Comparison of ENCODE assay signal across 23 cellular contexts in the genomic region with DNA sequence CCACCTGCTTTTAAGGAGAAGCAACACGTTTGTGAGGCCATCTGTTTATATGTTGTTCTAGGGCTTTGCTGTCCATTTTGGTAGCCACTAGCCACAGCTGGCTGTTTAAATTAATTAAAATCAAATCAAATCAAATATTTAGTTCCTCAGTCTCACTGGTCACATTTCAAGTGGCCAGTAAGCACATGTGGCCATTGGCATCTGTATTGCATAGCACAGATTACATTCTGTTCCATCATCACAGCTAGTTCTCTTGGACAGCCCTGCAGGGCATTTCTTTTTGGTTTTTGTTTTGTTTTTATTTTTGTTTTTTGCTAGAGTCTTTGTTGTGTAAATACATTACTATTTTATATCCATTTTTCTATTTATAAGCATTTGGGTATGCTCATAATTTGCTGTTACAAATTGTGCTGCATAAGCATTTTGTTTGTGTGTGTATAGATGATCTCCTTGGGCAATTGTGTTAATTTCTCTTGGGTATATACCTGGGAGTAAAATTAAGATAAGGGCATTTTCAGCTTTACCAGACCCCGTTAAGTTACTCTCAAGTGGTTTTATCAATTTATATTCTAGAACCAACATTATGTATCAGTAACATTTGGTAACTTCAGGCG. TPM values are rescaled to one million over a fixed set of nuclear protein-coding genes. Genes with fewer than 3 reads are reported as not detected.
DNase-seq lines count a peak whose midpoint lies in the region; ATAC-seq, FAIRE-seq and TF ChIP-seq lines count a peak whose summit lies in the region.
"Had no signal": no experiment of that assay in that cellular context is flagged by ENCODE, and none has a peak within 500 bp of the region (broad histone marks: within the 10 kb centered on the region; RNA-seq: fewer than 3 reads in every experiment).

No MANE protein-coding gene starts in this region.

- 53% methylated on average over 3 of the region's 3 CpGs for WGBS in K562 (ENCODE audit: insufficient coverage, low coverage, missing lambda C conversion rate)
- WGBS in gastroesophageal sphincter (ENCODE audit: low coverage in 1 of 2), 2 donors, result 42 to 58% methylated on average over 3 of the region's 3 CpGs
- 78 to 84% (median 82%) methylated on average over 3 of the region's 3 CpGs for WGBS in heart left ventricle, 4 donors

- H3K9me1 ChIP-seq in K562 (ENCODE audit: control insufficient read depth, insufficient read depth, low read length), result no peaks in the 10 kb centered on the region

- ATAC-seq in K562 (no peak), gastroesophageal sphincter (no peak), heart left ventricle (no peak)
- ATAC-seq: esophagus mucosa; HCT116; stimulated activated naive CD8-positive, alpha-beta T cell treated with anti-CD3 and anti-CD28 coated beads, Interleukin-15, amount 100 ng/mL, for 72 hours; WTC11 had no signal

- H3K27ac ChIP-seq in K562 (ENCODE audit: extremely low read depth, low read depth, low read length) (no peak overlapping the region), gastroesophageal sphincter (peak overlapping the region in 3 of 4 donors; percentile 39 to 46 (median 44)), heart left ventricle (peak overlapping the region in 3 of 12 donors; percentile 6 to 8 (median 6))
- H3K27ac ChIP-seq: ascending aorta, KMS-11, tibial nerve had no signal

- peaks cover 76% of the 10 kb centered on the region for H3K36me3 ChIP-seq in K562 (ENCODE audit: control insufficient read depth, insufficient read depth, low read length)
- H3K36me3 ChIP-seq in gastroesophageal sphincter, result peaks cover 0 to 25% of the 10 kb centered on the region in 2 donors
- peaks cover 0 to 30% (median 15%) of the 10 kb centered on the region in 9 donors for H3K36me3 ChIP-seq in heart left ventricle

- no peak for FAIRE-seq in K562 (lab: Jason Lieb, UNC)

- H2AFZ ChIP-seq in K562 (ENCODE audit: low read depth, low read length), result no peak overlapping the region

- H3K9ac ChIP-seq in K562 (ENCODE audit: insufficient read depth in 1 of 2, low read depth in 2 of 2, low read length in 2 of 2), result no peak overlapping the region
- H3K9ac ChIP-seq: KMS-11 had no signal

- no peak for TF ChIP-seq CTCF in K562 (IDR thresholded peaks at IDR 0.05 in 2 of 3, conservative IDR thresholded peaks at IDR 0.05 in 1 of 3; ENCODE audit: insufficient read depth in 2 of 3, low read depth in 1 of 3, low read length in 3 of 3)
- no peak for TF ChIP-seq CTCF in gastroesophageal sphincter (IDR thresholded peaks at IDR 0.05)
- no peak for TF ChIP-seq CTCF in heart left ventricle (IDR thresholded peaks at IDR 0.05)
- TF ChIP-seq CTCF in GM20000 (IDR thresholded peaks at IDR 0.05; ENCODE audit: extremely low read depth, missing control alignments), result no peak

- TF ChIP-seq RAD21 in K562 (CRISPR knock-in tag; conservative IDR thresholded peaks at IDR 0.05 in 1 of 2, IDR thresholded peaks at IDR 0.05 in 1 of 2), result no peak

- CTCF ChIA-PET in K562 (lab: Yijun Ruan, JAX; ENCODE audit: low intra/inter-chr PET ratio), result no interaction called here

- H3K4me3 ChIP-seq in K562 (no peak overlapping the region), gastroesophageal sphincter (no peak overlapping the region), heart left ventricle (no peak overlapping the region)
- H3K4me3 ChIP-seq: ascending aorta, tibial nerve had no signal

- intact Hi-C loops in K562 (cut with micrococcal nuclease), result no loop called here
- intact Hi-C loops in heart left ventricle (cut with DNase I), result no loop called here

- TF ChIP-seq EP300 in K562 (IDR thresholded peaks at IDR 0.05; ENCODE audit: low read length) (no peak), gastroesophageal sphincter (IDR thresholded peaks at IDR 0.05) (no peak)

- H4K20me1 ChIP-seq in K562 (replicated peaks; ENCODE audit: control insufficient read depth, insufficient read depth, low read length), result no peaks in the 10 kb centered on the region

- in situ Hi-C loops in K562 (cut with MboI), result no loop called here

- no peak overlapping the region for H3K4me2 ChIP-seq in K562 (ENCODE audit: insufficient read depth, low read length)
- H3K4me2 ChIP-seq: KMS-11 had no signal

- no TSS peak for BruUV-seq in K562 (replicated peaks; lab: Mats Ljungman, UMichigan)

- H3K79me2 ChIP-seq in K562 (ENCODE audit: control insufficient read depth, insufficient read depth, low read length), result peaks cover 31% of the 10 kb centered on the region

- TF ChIP-seq POLR2A in K562 (conservative IDR thresholded peaks at IDR 0.05) (no peak), gastroesophageal sphincter (IDR thresholded peaks at IDR 0.05) (no peak), heart left ventricle (IDR thresholded peaks at IDR 0.05) (no peak)

- peak; percentile 71 for DNase-seq in AG20443 (ENCODE audit: low spot score)
- DNase-seq in EL, result peak; percentile 33
- DNase-seq in K562 (ENCODE audit: extremely low read depth in 1 of 4, low spot score in 3 of 4), result no peak
- DNase-seq in NCI-H345 treated with DMSO at 0.1 percent for 48 hours (lab: John Stamatoyannopoulos, UW; ENCODE audit: unreplicated experiment), result no peak
- no peak for DNase-seq in heart left ventricle
- DNase-seq in dermis blood vessel endothelial cell, result no peak
- DNase-seq in GM20000 (ENCODE audit: low spot score), result no peak
- DNase-seq: activated CD4-positive, alpha-beta T cell treated with anti-CD3 and anti-CD28 coated beads, Interleukin-2, amount 50 U/mL, for 48 hours; activated naive CD4-positive, alpha-beta T cell treated with anti-CD3 and anti-CD28 coated beads for 36 hours; effector memory CD4-positive, alpha-beta T cell; naive B cell; NCI-H1694; NCI-H2171 treated with DMSO at 0.1 percent for 48 hours; NCI-H526; retina; stimulated activated naive CD8-positive, alpha-beta T cell treated with anti-CD3 and anti-CD28 coated beads, Interleukin-15, amount 100 ng/mL, for 72 hours had no signal

- H3K4me1 ChIP-seq in K562 (replicated peaks in 1 of 2; ENCODE audit: control insufficient read depth in 2 of 2, insufficient read depth in 2 of 2, low read length in 2 of 2) (peaks cover 0 to 10% of the 10 kb centered on the region in 2 experiments; a peak in 3 of 5 replicates), gastroesophageal sphincter (peaks cover 8 to 58% (median 20%) of the 10 kb centered on the region in 3 donors), heart left ventricle (peaks cover 15 to 45% (median 31%) of the 10 kb centered on the region in 12 donors)

- H3K27me3 ChIP-seq in K562 (ENCODE audit: control insufficient read depth in 2 of 2, insufficient read depth in 2 of 2, low read length in 2 of 2) (no peaks in the 10 kb centered on the region), gastroesophageal sphincter (no peaks in the 10 kb centered on the region), heart left ventricle (no peaks in the 10 kb centered on the region)
- H3K27me3 ChIP-seq: ascending aorta, tibial nerve had no signal

- no peaks in the 10 kb centered on the region for H3K9me3 ChIP-seq in K562 (replicated peaks; ENCODE audit: control insufficient read depth, insufficient read depth, low read depth, low read length)
- H3K9me3 ChIP-seq in gastroesophageal sphincter, result no peaks in the 10 kb centered on the region
- H3K9me3 ChIP-seq in heart left ventricle, result no peaks in the 10 kb centered on the region
- H3K9me3 ChIP-seq: ascending aorta, tibial nerve had no signal

- POLR2A ChIA-PET in K562 (lab: Yijun Ruan, JAX), result interaction anchor here (0.7 to 1.6 kb wide), 3 partner anchors 11 to 378 kb away, joined by 3 to 5 read pairs (median 4); no protein-coding TSS in a partner anchor

RNA-seq across cellular contexts. Expression of gene SAE1, which starts 31.3 kb away (rescaled TPM):
- 86.7 and 121 TPM in 2 replicates for total RNA-seq in K562 (2011; cell fraction: chromatin; rRNA removed; ENCODE audit: low replicate concordance)
- total RNA-seq in K562 (2011; cell fraction: nucleolus; rRNA removed), result 37.9 and 42.4 TPM in 2 replicates
- total RNA-seq in K562 (2011; cell fraction: nucleoplasm; rRNA removed), result 54.9 and 55.4 TPM in 2 replicates
- total RNA-seq in K562 (2014; rRNA removed) (194 and 213 TPM in 2 replicates), K562 (2014; rRNA removed; fragmentation: Illumina TruSeq; extraction: Trizol) (215 and 244 TPM in 2 replicates), K562 (2015; rRNA removed; fragmentation: Illumina TruSeq; extraction: Trizol) (220 and 231 TPM in 2 replicates), K562 (2021) (205 and 217 TPM in 2 replicates), gastroesophageal sphincter (100 to 1,000 TPM; 134 to 157 (median 153) TPM), heart left ventricle (10 to 100 TPM; 30.5 to 58.7 (median 49.7) TPM), dermis blood vessel endothelial cell (168 and 236 TPM in 2 replicates)
- polyA plus RNA-seq in K562 (2011; rRNA removed) (199 and 297 TPM in 2 replicates), K562 (2014; fragmentation: Illumina TruSeq; extraction: Trizol) (293 and 299 TPM in 2 replicates), K562 (2014; fragmentation: Nextera tagmentation; extraction: Ambion mirVana) (100 to 1,000 TPM in 1 of 2 experiments, 10 to 100 TPM in 1; 82.8 to 133 TPM), K562 (2014; rRNA removed) (250 and 273 TPM in 2 replicates), heart left ventricle (10 to 100 TPM; 15.7 to 84.1 TPM)
- 175 and 205 TPM in 2 replicates for polyA plus RNA-seq in K562 (2011; cell fraction: cytosol; rRNA removed)
- polyA plus RNA-seq in K562 (2011; cell fraction: nucleus; rRNA removed), result 41.2 and 60.5 TPM in 2 replicates
- polyA plus RNA-seq in K562 (2012), result 207 and 215 TPM in 2 replicates
- 138 and 156 TPM in 2 replicates for polyA minus RNA-seq in K562 (2011; rRNA and poly(A)+ RNA removed)
- 63.5 and 64.3 TPM in 2 replicates for polyA minus RNA-seq in K562 (2011; cell fraction: cytosol; rRNA and poly(A)+ RNA removed)
- 11.0 and 20.4 TPM in 2 replicates for polyA minus RNA-seq in K562 (2011; cell fraction: nucleus; rRNA and poly(A)+ RNA removed)

RNA-seq across cellular contexts. Expression of gene ZC3H4, which starts 48.4 kb away (rescaled TPM):
- total RNA-seq in K562 (2011; cell fraction: chromatin; rRNA removed; ENCODE audit: low replicate concordance), result 66.1 and 83.6 TPM in 2 replicates
- 24.1 and 34.0 TPM in 2 replicates for total RNA-seq in K562 (2011; cell fraction: nucleolus; rRNA removed)
- total RNA-seq in K562 (2011; cell fraction: nucleoplasm; rRNA removed), result 30.9 TPM in 2 replicates
- total RNA-seq in K562 (2014; rRNA removed) (18.3 and 26.0 TPM in 2 replicates), K562 (2014; rRNA removed; fragmentation: Illumina TruSeq; extraction: Trizol) (19.6 and 24.1 TPM in 2 replicates), K562 (2015; rRNA removed; fragmentation: Illumina TruSeq; extraction: Trizol) (13.2 and 19.1 TPM in 2 replicates), K562 (2021) (59.5 and 75.6 TPM in 2 replicates), gastroesophageal sphincter (10 to 100 TPM; 22.5 to 28.7 (median 24.9) TPM), heart left ventricle (10 to 100 TPM; 16.5 to 35.0 (median 24.7) TPM), dermis blood vessel endothelial cell (11.9 and 21.9 TPM in 2 replicates)
- polyA plus RNA-seq in K562 (2011; rRNA removed) (4.0 and 5.3 TPM in 2 replicates), K562 (2014; fragmentation: Illumina TruSeq; extraction: Trizol) (33.5 and 33.7 TPM in 2 replicates), K562 (2014; fragmentation: Nextera tagmentation; extraction: Ambion mirVana) (1 to 10 TPM; 2.2 to 8.0 TPM), K562 (2014; rRNA removed) (14.4 and 17.6 TPM in 2 replicates), heart left ventricle (10 to 100 TPM in 1 of 2 donors, 1 to 10 TPM in 1; 9.6 to 10.4 TPM)
- polyA plus RNA-seq in K562 (2011; cell fraction: cytosol; rRNA removed), result 2.2 and 3.7 TPM in 2 replicates
- 14.1 and 22.9 TPM in 2 replicates for polyA plus RNA-seq in K562 (2011; cell fraction: nucleus; rRNA removed)
- 11.1 and 39.1 TPM in 2 replicates for polyA plus RNA-seq in K562 (2012)
- 14.0 and 14.6 TPM in 2 replicates for polyA minus RNA-seq in K562 (2011; rRNA and poly(A)+ RNA removed)
- polyA minus RNA-seq in K562 (2011; cell fraction: cytosol; rRNA and poly(A)+ RNA removed), result 23.3 and 31.7 TPM in 2 replicates
- 7.5 and 15.8 TPM in 2 replicates for polyA minus RNA-seq in K562 (2011; cell fraction: nucleus; rRNA and poly(A)+ RNA removed)

Comparison
In these comparisons a context has a peak if more than half of its experiments do, and no peak if none do; other contexts are left out.
1. DNase-seq: peak in AG20443 (single experiment) and EL (single experiment); none in K562 (0 of 4), NCI-H345 treated with DMSO at 0.1 percent for 48 hours (single experiment), heart left ventricle (0 of 5), dermis blood vessel endothelial cell (single experiment) and GM20000 (single experiment).